In the genomic region with DNA sequence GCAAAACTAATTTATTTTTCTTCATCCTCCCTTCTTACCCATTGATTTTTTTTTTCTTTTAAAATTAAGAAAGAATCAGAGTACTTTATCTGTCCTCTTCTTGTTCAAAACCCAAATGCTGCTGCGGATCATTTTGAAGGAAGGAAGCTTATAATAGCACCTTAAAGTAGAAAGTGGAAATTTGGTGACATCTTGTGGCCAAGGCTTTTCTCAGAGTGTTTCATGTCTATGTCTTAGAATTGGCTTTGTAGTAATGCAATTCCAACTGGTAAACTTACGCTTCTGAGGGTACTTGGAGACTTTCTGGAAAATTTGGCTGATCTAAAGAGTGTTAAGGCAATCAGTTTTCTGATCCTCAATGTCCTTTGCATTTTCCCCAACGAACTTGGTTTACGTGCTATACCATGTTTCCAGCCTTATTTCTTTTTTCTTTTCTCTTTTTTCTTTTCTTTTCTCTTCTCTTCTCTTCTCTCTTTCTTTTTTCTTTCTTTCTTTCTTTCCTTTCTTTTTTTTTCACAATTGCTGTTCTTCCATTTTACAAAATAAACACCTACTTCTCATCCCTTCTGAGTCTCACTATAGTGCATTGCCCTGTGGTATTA, we compare ENCODE assay signal across 8 cellular contexts. TPM values are rescaled to one million over a fixed set of nuclear protein-coding genes. Genes with fewer than 3 reads are reported as not detected.
DNase-seq lines count a peak whose midpoint lies in the region; ATAC-seq and FAIRE-seq lines count a peak whose summit lies in the region.

No MANE protein-coding gene starts in this region.

- H2BK12ac ChIP-seq in mesenchymal stem cell (ENCODE audit: low read length in 2 of 2): no peak overlapping the region

- H3K23ac ChIP-seq in mesenchymal stem cell (ENCODE audit: low read length in 2 of 2): no peak overlapping the region

- H3K14ac ChIP-seq in mesenchymal stem cell (ENCODE audit: low read length in 2 of 2): no peak overlapping the region

- no peak overlapping the region for H3K4ac ChIP-seq in mesenchymal stem cell (ENCODE audit: low read depth in 1 of 2, low read length in 2 of 2)

- no peaks in the 10 kb centered on the region for H3K9me3 ChIP-seq in mesenchymal stem cell (ENCODE audit: control insufficient read depth, low read length)

- H2BK15ac ChIP-seq in mesenchymal stem cell (ENCODE audit: low read depth, poor library complexity, severe bottlenecking): no peak overlapping the region

- FAIRE-seq in A204.1 (lab: Jason Lieb, UNC): peak; percentile 95

- H3K4me1 Mint-ChIP-seq in activated T-helper 17 cell treated with anti-CD3 and anti-CD28 coated beads, Interleukin-2, amount 50 U/mL, for 72 hours: no peaks in the 10 kb centered on the region

- H3K18ac ChIP-seq in mesenchymal stem cell (ENCODE audit: low read depth in 1 of 2, low read length in 2 of 2): no peak overlapping the region

- no peak overlapping the region for H3K4me3 Mint-ChIP-seq in activated T-helper 17 cell treated with anti-CD3 and anti-CD28 coated beads, Interleukin-2, amount 50 U/mL, for 72 hours

- H3K79me1 ChIP-seq in mesenchymal stem cell (replicated peaks; ENCODE audit: low read length, poor library complexity, severe bottlenecking): no peaks in the 10 kb centered on the region

- H2AK5ac ChIP-seq in mesenchymal stem cell (ENCODE audit: low read length, severe bottlenecking): no peak overlapping the region

- H3K27me3 Mint-ChIP-seq in activated T-helper 17 cell treated with anti-CD3 and anti-CD28 coated beads, Interleukin-2, amount 50 U/mL, for 72 hours: no peaks in the 10 kb centered on the region

- no peak overlapping the region for H3K4me2 ChIP-seq in mesenchymal stem cell (ENCODE audit: low read length, poor library complexity, severe bottlenecking)

- no peak overlapping the region for H3K9ac ChIP-seq in mesenchymal stem cell (ENCODE audit: low read length)

- H3K27ac ChIP-seq in mesenchymal stem cell (ENCODE audit: low read length, poor library complexity, severe bottlenecking): no peak overlapping the region

- no peak overlapping the region for H4K8ac ChIP-seq in mesenchymal stem cell (ENCODE audit: low read length)

- H3K36me3 ChIP-seq in mesenchymal stem cell (ENCODE audit: control insufficient read depth in 1 of 2, insufficient read depth in 2 of 2, low read depth in 1 of 2, low read length in 2 of 2): no peaks in the 10 kb centered on the region

- in situ Hi-C loops in KBM-7 (cut with MboI; ENCODE audit: low pct_unique_long_range_greater_than_20kb, low sequenced_read_pairs): no loop called here

- H2BK5ac ChIP-seq in mesenchymal stem cell (ENCODE audit: low read depth, low read length, poor library complexity, severe bottlenecking): no peak overlapping the region

- ATAC-seq in GM21723 (IDR thresholded peaks at IDR 0.05; ENCODE audit: unreplicated experiment): peak; percentile 93
- ATAC-seq in activated T-helper 17 cell treated with anti-CD3 and anti-CD28 coated beads, Interleukin-2, amount 50 U/mL, for 72 hours (replicated peaks): peak; percentile 40

- H3K4me3 ChIP-seq in mesenchymal stem cell (ENCODE audit: insufficient read depth in 1 of 2, low read depth in 1 of 2, low read length in 2 of 2): no peak overlapping the region

- H3K4me1 ChIP-seq in mesenchymal stem cell (ENCODE audit: control insufficient read depth, insufficient read depth, low read depth, low read length): no peaks in the 10 kb centered on the region

- no peak overlapping the region for H3K27ac Mint-ChIP-seq in activated T-helper 17 cell treated with anti-CD3 and anti-CD28 coated beads, Interleukin-2, amount 50 U/mL, for 72 hours

- H3K9me3 Mint-ChIP-seq in activated T-helper 17 cell treated with anti-CD3 and anti-CD28 coated beads, Interleukin-2, amount 50 U/mL, for 72 hours: peaks cover 10% of the 10 kb centered on the region

- no peak overlapping the region for H2BK120ac ChIP-seq in mesenchymal stem cell (ENCODE audit: low read depth, low read length)

- no peaks in the 10 kb centered on the region for H3K27me3 ChIP-seq in mesenchymal stem cell (ENCODE audit: control insufficient read depth in 1 of 2, insufficient read depth in 1 of 2, low read length in 2 of 2)

- H4K91ac ChIP-seq in mesenchymal stem cell (ENCODE audit: low read length): no peak overlapping the region

- DNase-seq in EH (ENCODE audit: low read depth): peak; percentile 68
- peak; percentile 71 for DNase-seq in KBM-7
- DNase-seq in mesenchymal stem cell: peak; percentile 59
- DNase-seq in activated T-cell treated with anti-CD3 and anti-CD28 coated beads, Interleukin-2, amount 50 U/mL, for 1 hour: no peak
- DNase-seq in inferior parietal cortex (ENCODE audit: extremely low spot score): no peak

- no peak overlapping the region for H2AFZ ChIP-seq in mesenchymal stem cell (ENCODE audit: low read depth, low read length)

- 78% methylated on average over 4 of the region's 4 CpGs for WGBS in mesenchymal stem cell

- no peaks in the 10 kb centered on the region for H3K36me3 Mint-ChIP-seq in activated T-helper 17 cell treated with anti-CD3 and anti-CD28 coated beads, Interleukin-2, amount 50 U/mL, for 72 hours (ENCODE audit: low read depth)

RNA-seq across cellular contexts. Expression of a gene that starts 30.7 kb away (rescaled TPM):
- total RNA-seq in activated T-helper 17 cell treated with anti-CD3 and anti-CD28 coated beads, Interleukin-2, amount 50 U/mL, for 72 hours: 10 to 100 TPM; 29.6 to 33.3 TPM
- 16.7 TPM for polyA plus RNA-seq in mesenchymal stem cell (2013, experiment 1 of 2)
- polyA plus RNA-seq in mesenchymal stem cell (2013, experiment 2 of 2): 18.1 TPM

Comparison
In these comparisons a context has a peak if more than half of its experiments do, and no peak if none do; other contexts are left out.
1. DNase-seq: peak in EH (single experiment), KBM-7 (single experiment) and mesenchymal stem cell (single experiment); none in activated T-cell treated with anti-CD3 and anti-CD28 coated beads, Interleukin-2, amount 50 U/mL, for 1 hour (single experiment) and inferior parietal cortex (single experiment).